21 cellular contexts compared by ENCODE assay signal in genomic region chr13:98846991-98847390, GRCh38.
"Had no signal": no experiment of that assay in that cellular context is flagged by ENCODE, and none has a peak within 500 bp of the region (broad histone marks: within the 10 kb centered on the region; RNA-seq: fewer than 3 reads in every experiment).

No MANE protein-coding gene starts in this region.

- H3K27ac ChIP-seq: RWPE1 had no signal

- H3K9me3 ChIP-seq: MG63, SK-N-SH had no signal

- ATAC-seq: Panc1, PC-3 had no signal

- DNase-seq: IMR-90, Karpas-422, KG1, MG63, NCI-H1092 treated with DMSO at 0.1 percent for 48 hours, NCI-H1436, NCI-H187, NCI-H2029, NCI-H2081 treated with DMSO at 0.1 percent for 48 hours, NCI-H2171, NCI-H446, NCI-H510A, NCI-H524 treated with DMSO at 0.1 percent for 48 hours, NCI-H69, NCI-H774, PC-3, SHP77, SK-N-SH, SW 1271 had no signal

- H3K9ac ChIP-seq: SK-N-SH had no signal

- H3K4me3 ChIP-seq: MG63 had no signal

- H3K4me2 ChIP-seq: SK-N-SH had no signal

- H3K27me3 ChIP-seq: MG63 had no signal

- H3K36me3 ChIP-seq: MG63 had no signal
